In genomic region chr17:78079253-78079652, GRCh38 we compare ENCODE assay signal across 32 cellular contexts. TPM values are rescaled to one million over a fixed set of nuclear protein-coding genes. Genes with fewer than 3 reads are reported as not detected.
"Had no signal": no experiment of that assay in that cellular context is flagged by ENCODE, and none has a peak within 500 bp of the region (broad histone marks: within the 10 kb centered on the region; RNA-seq: fewer than 3 reads in every experiment).

No MANE protein-coding gene starts in this region.

- H3K27me3 Mint-ChIP-seq: activated CD8-positive, alpha-beta memory T cell treated with anti-CD3 and anti-CD28 coated beads, Interleukin-2, amount 10 ng/mL, durations not matched to agents 7 days and 5 days; activated naive CD8-positive, alpha-beta T cell treated with anti-CD3 and anti-CD28 coated beads, Interleukin-2, amount 50 U/mL, for 24 hours; activated T-helper 17 cell treated with anti-CD3 and anti-CD28 coated beads, Interleukin-2, amount 50 U/mL, for 72 hours; IgD-negative memory B cell had no signal

- H3K9me3 Mint-ChIP-seq: activated naive CD8-positive, alpha-beta T cell treated with anti-CD3 and anti-CD28 coated beads, Interleukin-2, amount 50 U/mL, for 24 hours; activated T-helper 17 cell treated with anti-CD3 and anti-CD28 coated beads, Interleukin-2, amount 50 U/mL, for 72 hours; IgD-negative memory B cell; T-helper 2 cell treated with Interferon-gamma antibody and Interleukin-4, amounts not matched to agents 5 μg/mL and 100 μg/mL, for 36 hours had no signal

- H3K27ac Mint-ChIP-seq: activated CD8-positive, alpha-beta memory T cell treated with anti-CD3 and anti-CD28 coated beads, Interleukin-2, amount 10 ng/mL, durations not matched to agents 7 days and 5 days; activated naive CD8-positive, alpha-beta T cell treated with anti-CD3 and anti-CD28 coated beads, Interleukin-2, amount 50 U/mL, for 24 hours; activated T-helper 17 cell treated with anti-CD3 and anti-CD28 coated beads, Interleukin-2, amount 50 U/mL, for 72 hours; IgD-negative memory B cell; T-helper 2 cell treated with Interferon-gamma antibody and Interleukin-4, amounts not matched to agents 5 μg/mL and 100 μg/mL, for 36 hours had no signal

- ATAC-seq: activated CD4-positive, CD25-positive, alpha-beta regulatory T cell treated with anti-CD3 and anti-CD28 coated beads, Interleukin-2, amount 50 U/mL, for 24 hours; activated CD8-positive, alpha-beta memory T cell treated with anti-CD3 and anti-CD28 coated beads, Interleukin-2, amount 10 ng/mL, durations not matched to agents 7 days and 5 days; activated naive CD8-positive, alpha-beta T cell treated with anti-CD3 and anti-CD28 coated beads, Interleukin-2, amount 50 U/mL, for 24 hours; activated T-helper 17 cell treated with anti-CD3 and anti-CD28 coated beads, Interleukin-2, amount 50 U/mL, for 72 hours; body of pancreas; Panc1; SK-N-SH treated with all-trans-retinoic acid at 6 μM for 48 hours had no signal

- H3K4me1 Mint-ChIP-seq: activated naive CD8-positive, alpha-beta T cell treated with anti-CD3 and anti-CD28 coated beads, Interleukin-2, amount 50 U/mL, for 24 hours; activated T-helper 17 cell treated with anti-CD3 and anti-CD28 coated beads, Interleukin-2, amount 50 U/mL, for 72 hours had no signal

- H3K9me3 ChIP-seq: ascending aorta, body of pancreas, SJSA1 had no signal

- H3K4me1 ChIP-seq: ascending aorta, body of pancreas, SJSA1 had no signal

- H3K4me3 ChIP-seq: ascending aorta, body of pancreas, SJSA1 had no signal

- DNase-seq: activated CD4-positive, alpha-beta T cell treated with anti-CD3 and anti-CD28 coated beads for 4 hours; activated CD8-positive, alpha-beta memory T cell treated with anti-CD3 and anti-CD28 coated beads, Interleukin-2, amount 10 ng/mL, durations not matched to agents 7 days and 5 days; activated gamma-delta T cell; activated naive CD4-positive, alpha-beta T cell treated with anti-CD3 and anti-CD28 coated beads, Interleukin-2, amount 50 U/mL, for 16 hours; activated naive CD8-positive, alpha-beta T cell treated with anti-CD3 and anti-CD28 coated beads, Interleukin-2, amount 50 U/mL, for 24 hours; activated T-cell treated with anti-CD3 and anti-CD28 coated beads, Interleukin-2, amount 50 U/mL, for 48 hours; amniotic stem cell; body of pancreas; KG1; NCI-H1048; NCI-H1417; NCI-H2029; NCI-H2107; NCI-H2171 treated with DMSO at 0.1 percent for 48 hours; NCI-H226; NCI-H69; NK-92 treated with Interleukin-12 subunit alpha and Interleukin-12 subunit beta, amount 100 ng/mL, for 24 hours; OCI-M1; RPMI8226; SHP77; SW 1271 had no signal

- H3K27ac ChIP-seq: ascending aorta, body of pancreas, SJSA1 had no signal

- H3K4me3 Mint-ChIP-seq: activated CD8-positive, alpha-beta memory T cell treated with anti-CD3 and anti-CD28 coated beads, Interleukin-2, amount 10 ng/mL, durations not matched to agents 7 days and 5 days; activated naive CD8-positive, alpha-beta T cell treated with anti-CD3 and anti-CD28 coated beads, Interleukin-2, amount 50 U/mL, for 24 hours; activated T-helper 17 cell treated with anti-CD3 and anti-CD28 coated beads, Interleukin-2, amount 50 U/mL, for 72 hours; IgD-negative memory B cell; T-helper 2 cell treated with Interferon-gamma antibody and Interleukin-4, amounts not matched to agents 5 μg/mL and 100 μg/mL, for 36 hours had no signal

- H3K27me3 ChIP-seq: ascending aorta, body of pancreas, SJSA1 had no signal

RNA-seq across cellular contexts. Expression of gene TMC8, which starts 51.3 kb away (rescaled TPM):
- total RNA-seq: bronchial epithelial cell, LHCN-M2, M059J, SJSA1 had no signal
